10 cellular contexts compared by ENCODE assay signal in genomic region chr4:155796031-155796430, GRCh38. TPM values are rescaled to one million over a fixed set of nuclear protein-coding genes. Genes with fewer than 3 reads are reported as not detected.
DNase-seq lines count a peak whose midpoint lies in the region; ATAC-seq, FAIRE-seq and TF ChIP-seq lines count a peak whose summit lies in the region.
"Had no signal": no experiment of that assay in that cellular context is flagged by ENCODE, and none has a peak within 500 bp of the region (broad histone marks: within the 10 kb centered on the region; RNA-seq: fewer than 3 reads in every experiment).

No MANE protein-coding gene starts in this region.

- H3K9me3 Mint-ChIP-seq in Caco-2 (ENCODE audit: unreplicated experiment): no peaks in the 10 kb centered on the region
- no peaks in the 10 kb centered on the region for H3K9me3 Mint-ChIP-seq in endodermal cell
- H3K9me3 Mint-ChIP-seq: IgD-negative memory B cell had no signal

- H3K4me1 Mint-ChIP-seq in Caco-2 (ENCODE audit: low read depth, unreplicated experiment) (no peaks in the 10 kb centered on the region), endodermal cell (no peaks in the 10 kb centered on the region)
- H3K4me1 Mint-ChIP-seq: IgD-negative memory B cell had no signal

- POLR2A ChIA-PET in Caco-2 (lab: Charles Lee): no interaction called here

- BruUV-seq in Caco-2 (replicated peaks; lab: Mats Ljungman, UMichigan): no TSS peak

- ATAC-seq in GM19455 (IDR thresholded peaks at IDR 0.05; ENCODE audit: unreplicated experiment): peak; percentile 76

- H3K36me3 Mint-ChIP-seq in Caco-2 (ENCODE audit: insufficient read depth, unreplicated experiment): no peaks in the 10 kb centered on the region
- no peaks in the 10 kb centered on the region for H3K36me3 Mint-ChIP-seq in endodermal cell (ENCODE audit: low read depth)
- H3K36me3 Mint-ChIP-seq: IgD-negative memory B cell had no signal

- FAIRE-seq in RCC 7860 (lab: Jason Lieb, UNC): no peak

- H3K27me3 ChIP-seq in Caco-2 (replicated peaks; ENCODE audit: control insufficient read depth, insufficient read depth, low read length) (no peaks in the 10 kb centered on the region), endodermal cell (ENCODE audit: control insufficient read depth, insufficient read depth, low read length, poor library complexity, severe bottlenecking) (no peaks in the 10 kb centered on the region)
- H3K27me3 ChIP-seq: upper lobe of left lung had no signal

- intact Hi-C loops in Caco-2 (cut with micrococcal nuclease; ENCODE audit: unreplicated experiment): no loop called here

- peak in 1 of 2 experiments; percentile 26 for DNase-seq in Caco-2
- peak; percentile 63 for DNase-seq in HT-29 (ENCODE audit: low spot score)
- no peak for DNase-seq in endodermal cell
- no peak for DNase-seq in cortex of kidney (lab: John Stamatoyannopoulos, UW)
- DNase-seq in NCI-H1417 (lab: John Stamatoyannopoulos, UW): no peak
- DNase-seq in erythroblast (lab: John Stamatoyannopoulos, UW): no peak
- no peak for DNase-seq in RCC 7860 (ENCODE audit: low spot score)
- DNase-seq: upper lobe of left lung had no signal

- TF ChIP-seq POLR2A in erythroblast (IDR thresholded peaks at IDR 0.05; ENCODE audit: low read length): no peak

- H3K27ac Mint-ChIP-seq in Caco-2 (ENCODE audit: unreplicated experiment): no peak overlapping the region
- H3K27ac Mint-ChIP-seq in endodermal cell: no peak overlapping the region
- H3K27ac Mint-ChIP-seq: IgD-negative memory B cell had no signal

- H3K36me3 ChIP-seq in Caco-2 (ENCODE audit: control insufficient read depth, insufficient read depth, low read length): no peaks in the 10 kb centered on the region
- H3K36me3 ChIP-seq in endodermal cell (ENCODE audit: control insufficient read depth, insufficient read depth, low read length): no peaks in the 10 kb centered on the region

- H3K4me1 ChIP-seq in Caco-2 (no peaks in the 10 kb centered on the region), endodermal cell (ENCODE audit: control insufficient read depth, insufficient read depth, low read length) (no peaks in the 10 kb centered on the region)
- H3K4me1 ChIP-seq: upper lobe of left lung had no signal

- TF ChIP-seq CTCF in Caco-2 (IDR thresholded peaks at IDR 0.05; ENCODE audit: insufficient read depth in 1 of 2, low read depth in 1 of 2, low read length in 1 of 2, severe bottlenecking in 1 of 2, unreplicated experiment in 1 of 2) (peak; percentile 54 to 73), endodermal cell (conservative IDR thresholded peaks at IDR 0.05) (peak; percentile 76)

- no peak overlapping the region for H3K4me3 Mint-ChIP-seq in Caco-2 (ENCODE audit: unreplicated experiment)
- H3K4me3 Mint-ChIP-seq in endodermal cell: no peak overlapping the region
- H3K4me3 Mint-ChIP-seq: IgD-negative memory B cell had no signal

- WGBS in endodermal cell (ENCODE audit: insufficient coverage in 1 of 2, insufficient read length in 1 of 2), 2 experiments: 22 to 68% methylated on average over 1 to 3 of the region's 3 CpGs

- no peak overlapping the region for H3K4me3 ChIP-seq in Caco-2 (ENCODE audit: low read depth, low read length)
- no peak overlapping the region for H3K4me3 ChIP-seq in endodermal cell (ENCODE audit: low read length)
- H3K4me3 ChIP-seq: upper lobe of left lung had no signal

- CTCF ChIA-PET in Caco-2 (lab: Charles Lee): no interaction called here

- no peak overlapping the region for H3K9ac ChIP-seq in endodermal cell (ENCODE audit: extremely low read depth, low read length, poor library complexity, severe bottlenecking)

- H3K27me3 Mint-ChIP-seq in Caco-2 (ENCODE audit: insufficient read depth, unreplicated experiment) (no peaks in the 10 kb centered on the region), endodermal cell (ENCODE audit: insufficient read depth) (no peaks in the 10 kb centered on the region)
- H3K27me3 Mint-ChIP-seq: IgD-negative memory B cell had no signal

- no peak overlapping the region for H3K27ac ChIP-seq in endodermal cell (ENCODE audit: low read depth, low read length)
- H3K27ac ChIP-seq: upper lobe of left lung had no signal

- H3K9me3 ChIP-seq in Caco-2 (no peaks in the 10 kb centered on the region), endodermal cell (ENCODE audit: control insufficient read depth, low read length) (no peaks in the 10 kb centered on the region)
- H3K9me3 ChIP-seq: upper lobe of left lung had no signal

RNA-seq across cellular contexts. Expression of gene GUCY1B1, which starts 37.2 kb away (rescaled TPM):
- total RNA-seq in Caco-2 (2022): not detected in 2 replicates
- total RNA-seq in HT-29 (2014; rRNA removed; shearing (Covaris generic)): not detected in 2 replicates
- 1 to 10 TPM; 1.8 to 3.4 TPM for total RNA-seq in endodermal cell
- polyA plus RNA-seq in endodermal cell (2013, experiment 1 of 2): 11.8 TPM
- 11.3 TPM for polyA plus RNA-seq in endodermal cell (2013, experiment 2 of 2)
